ENCODE assay signal across 1 cellular context in the genomic region with DNA sequence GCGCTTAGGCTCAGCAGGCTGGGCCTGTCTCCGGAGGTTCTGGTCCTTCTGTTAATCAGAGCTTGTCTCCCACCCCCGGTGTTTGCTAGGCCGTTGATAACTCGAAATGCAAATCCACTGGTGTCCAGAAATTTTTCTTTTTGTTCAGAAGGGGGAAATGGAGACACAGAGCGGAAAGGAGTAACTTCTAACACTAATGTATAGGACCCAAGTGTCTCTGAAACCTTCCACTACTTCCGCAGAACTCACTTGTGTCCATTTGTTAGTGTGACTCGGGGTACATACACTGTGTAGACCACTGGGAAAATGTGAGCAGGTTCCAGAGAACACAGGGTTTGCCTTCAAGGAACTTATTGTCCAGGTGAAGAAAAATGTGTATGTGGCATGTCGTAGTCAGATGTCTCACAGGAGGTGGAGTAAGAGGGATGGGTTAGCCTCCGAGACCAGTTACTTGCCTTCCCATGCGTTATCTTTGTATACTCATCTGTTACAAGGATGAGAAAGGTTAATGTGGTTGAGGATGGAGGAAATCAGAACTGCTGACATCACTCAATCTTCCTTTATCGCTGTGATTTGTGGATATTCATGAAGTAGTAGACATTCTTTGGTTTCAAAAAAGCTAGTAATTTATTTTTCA.
TF ChIP-seq lines count a peak whose summit lies in the region.

No MANE protein-coding gene starts in this region.

TF ChIP-seq in K562, 482 proteins besides CTCF, POLR2A, EP300 and RAD21 (continued from another document):
- TF ChIP-seq FOXA3 (CRISPR knock-in tag; conservative IDR thresholded peaks at IDR 0.05 in 1 of 2, IDR thresholded peaks at IDR 0.05 in 1 of 2) (peak; percentile 98 to 99), YBX1 (IDR thresholded peaks at IDR 0.05) (no peak), ZNF134 (CRISPR knock-in tag; conservative IDR thresholded peaks at IDR 0.05) (no peak), ZNF239 (CRISPR knock-in tag; IDR thresholded peaks at IDR 0.05) (no peak), NFYB (IDR thresholded peaks at IDR 0.05; ENCODE audit: extremely low read depth, insufficient read length) (no peak), CBX1 (IDR thresholded peaks at IDR 0.05; ENCODE audit: low read depth) (no peak)
- TF ChIP-seq, protein P1, sequence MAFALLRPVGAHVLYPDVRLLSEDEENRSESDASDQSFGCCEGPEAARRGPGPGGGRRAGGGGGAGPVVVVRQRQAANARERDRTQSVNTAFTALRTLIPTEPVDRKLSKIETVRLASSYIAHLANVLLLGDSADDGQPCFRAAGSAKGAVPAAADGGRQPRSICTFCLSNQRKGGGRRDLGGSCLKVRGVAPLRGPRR (CRISPR knock-in tag; IDR thresholded peaks at IDR 0.05), result no peak
- TF ChIP-seq, protein P2, sequence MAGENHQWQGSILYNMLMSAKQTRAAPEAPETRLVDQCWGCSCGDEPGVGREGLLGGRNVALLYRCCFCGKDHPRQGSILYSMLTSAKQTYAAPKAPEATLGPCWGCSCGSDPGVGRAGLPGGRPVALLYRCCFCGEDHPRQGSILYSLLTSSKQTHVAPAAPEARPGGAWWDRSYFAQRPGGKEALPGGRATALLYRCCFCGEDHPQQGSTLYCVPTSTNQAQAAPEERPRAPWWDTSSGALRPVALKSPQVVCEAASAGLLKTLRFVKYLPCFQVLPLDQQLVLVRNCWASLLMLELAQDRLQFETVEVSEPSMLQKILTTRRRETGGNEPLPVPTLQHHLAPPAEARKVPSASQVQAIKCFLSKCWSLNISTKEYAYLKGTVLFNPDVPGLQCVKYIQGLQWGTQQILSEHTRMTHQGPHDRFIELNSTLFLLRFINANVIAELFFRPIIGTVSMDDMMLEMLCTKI (IDR thresholded peaks at IDR 0.05; ENCODE audit: partially characterized antibody), result no peak
- TF ChIP-seq, protein P3, sequence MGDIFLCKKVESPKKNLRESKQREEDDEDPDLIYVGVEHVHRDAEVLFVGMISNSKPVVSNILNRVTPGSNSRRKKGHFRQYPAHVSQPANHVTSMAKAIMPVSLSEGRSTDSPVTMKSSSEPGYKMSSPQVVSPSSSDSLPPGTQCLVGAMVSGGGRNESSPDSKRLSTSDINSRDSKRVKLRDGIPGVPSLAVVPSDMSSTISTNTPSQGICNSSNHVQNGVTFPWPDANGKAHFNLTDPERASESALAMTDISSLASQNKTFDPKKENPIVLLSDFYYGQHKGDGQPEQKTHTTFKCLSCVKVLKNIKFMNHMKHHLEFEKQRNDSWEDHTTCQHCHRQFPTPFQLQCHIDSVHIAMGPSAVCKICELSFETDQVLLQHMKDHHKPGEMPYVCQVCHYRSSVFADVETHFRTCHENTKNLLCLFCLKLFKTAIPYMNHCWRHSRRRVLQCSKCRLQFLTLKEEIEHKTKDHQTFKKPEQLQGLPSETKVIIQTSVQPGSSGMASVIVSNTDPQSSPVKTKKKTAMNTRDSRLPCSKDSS (IDR thresholded peaks at IDR 0.05; ENCODE audit: low read depth, partially characterized antibody), result no peak
